In genomic region chr18:26547302-26548143, GRCh38 we compare ENCODE assay signal across 8 cellular contexts. TPM values are rescaled to one million over a fixed set of nuclear protein-coding genes. Genes with fewer than 3 reads are reported as not detected.
DNase-seq lines count a peak whose midpoint lies in the region; ATAC-seq and TF ChIP-seq lines count a peak whose summit lies in the region.

No MANE protein-coding gene starts in this region.

- H3K27ac ChIP-seq in left lung = no peak overlapping the region

- intact Hi-C loops in left lung (cut with DNase I) = loop anchor here in 1 of 2 donors (10.0 kb wide), 1 partner anchor 107 kb away; no protein-coding TSS in a partner anchor

- no peaks in the 10 kb centered on the region for H3K9me3 ChIP-seq in left lung

- peak; percentile 63 for ATAC-seq in GM19023 (IDR thresholded peaks at IDR 0.05; ENCODE audit: unreplicated experiment)
- peak; percentile 55 for ATAC-seq in HG03196 (IDR thresholded peaks at IDR 0.05; ENCODE audit: unreplicated experiment)
- ATAC-seq in left lung = peak; percentile 49

- no peaks in the 10 kb centered on the region for H3K36me3 ChIP-seq in left lung

- peak overlapping the region; percentile 60 to 67 for H3K4me3 ChIP-seq in left lung

- H3K4me1 ChIP-seq in left lung = peaks cover 17 to 46% of the 10 kb centered on the region in 2 donors

- peak; percentile 12 to 15 for TF ChIP-seq CTCF in left lung (IDR thresholded peaks at IDR 0.05)

- H3K27me3 ChIP-seq in left lung = peaks cover 26 to 58% of the 10 kb centered on the region in 2 donors

- DNase-seq in 8988T (peak; percentile 79), dedifferentiated amniotic fluid mesenchymal stem cell (ENCODE audit: extremely low spot score) (peak; percentile 44), left lung (peak; percentile 74 to 86), NCI-H187 (lab: John Stamatoyannopoulos, UW) (no peak)
- peak; percentile 48 for DNase-seq in activated CD4-positive, CD25-positive, alpha-beta regulatory T cell treated with anti-CD3 and anti-CD28 coated beads, Interleukin-2, amount 50 U/mL, for 72 hours
- DNase-seq in stimulated activated CD4-positive, alpha-beta T cell treated with anti-CD3 and anti-CD28 coated beads, Interleukin-2, amount 100 ng/mL, for 48 hours = peak; percentile 44 to 50

RNA-seq across cellular contexts. Expression of gene KCTD1, which starts 0.8 kb away (rescaled TPM):
- total RNA-seq in left lung = 10 to 100 TPM; 12.1 to 21.7 TPM

Comparison
In these comparisons a context has a peak if more than half of its experiments do, and no peak if none do; other contexts are left out.
1. DNase-seq: peak in 8988T (single experiment), activated CD4-positive, CD25-positive, alpha-beta regulatory T cell treated with anti-CD3 and anti-CD28 coated beads, Interleukin-2, amount 50 U/mL, for 72 hours (single experiment), dedifferentiated amniotic fluid mesenchymal stem cell (single experiment), left lung (2 of 2) and stimulated activated CD4-positive, alpha-beta T cell treated with anti-CD3 and anti-CD28 coated beads, Interleukin-2, amount 100 ng/mL, for 48 hours (2 of 2); none in NCI-H187 (0 of 2).
2. Peak in every context shown above with its lines, with median percentiles within 50 percentile points of each other: ATAC-seq.